1 cellular context compared by ENCODE assay signal in the genomic region with DNA sequence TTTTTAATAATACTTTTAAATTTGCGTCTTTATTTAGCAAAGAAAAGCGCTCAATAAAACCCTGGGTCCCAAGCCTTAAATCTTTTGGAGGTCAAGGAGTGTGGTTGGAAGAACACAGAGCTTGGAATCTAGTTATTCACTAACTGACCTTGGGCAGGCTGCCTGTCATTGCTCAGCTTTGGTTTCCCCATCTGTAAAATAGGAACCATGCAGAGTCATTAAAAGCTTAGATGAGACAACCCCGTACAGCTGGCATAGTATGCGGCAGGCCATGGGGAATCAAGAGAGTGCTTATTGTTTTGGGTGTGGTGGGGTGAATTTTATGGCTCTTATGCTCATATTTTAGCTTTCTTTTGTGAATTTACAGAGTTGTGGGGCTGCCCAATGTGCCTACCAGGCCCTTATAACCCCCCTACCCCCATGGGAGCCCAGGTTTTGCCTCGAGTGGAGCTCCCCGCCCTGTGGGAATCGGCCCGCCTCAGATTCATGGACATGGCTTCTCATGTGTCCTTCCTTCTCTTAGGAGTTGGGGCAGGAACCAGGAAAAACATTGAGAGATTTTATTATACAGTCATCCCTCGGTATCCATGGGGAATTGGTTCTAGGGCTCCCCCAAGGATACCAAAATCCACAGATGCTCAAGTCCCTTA.
TF ChIP-seq lines count a peak whose summit lies in the region.

No MANE protein-coding gene starts in this region.

TF ChIP-seq in WTC11, 78 proteins besides CTCF, POLR2A, EP300 and RAD21 (continued from another document):
- TF ChIP-seq, protein P1, sequence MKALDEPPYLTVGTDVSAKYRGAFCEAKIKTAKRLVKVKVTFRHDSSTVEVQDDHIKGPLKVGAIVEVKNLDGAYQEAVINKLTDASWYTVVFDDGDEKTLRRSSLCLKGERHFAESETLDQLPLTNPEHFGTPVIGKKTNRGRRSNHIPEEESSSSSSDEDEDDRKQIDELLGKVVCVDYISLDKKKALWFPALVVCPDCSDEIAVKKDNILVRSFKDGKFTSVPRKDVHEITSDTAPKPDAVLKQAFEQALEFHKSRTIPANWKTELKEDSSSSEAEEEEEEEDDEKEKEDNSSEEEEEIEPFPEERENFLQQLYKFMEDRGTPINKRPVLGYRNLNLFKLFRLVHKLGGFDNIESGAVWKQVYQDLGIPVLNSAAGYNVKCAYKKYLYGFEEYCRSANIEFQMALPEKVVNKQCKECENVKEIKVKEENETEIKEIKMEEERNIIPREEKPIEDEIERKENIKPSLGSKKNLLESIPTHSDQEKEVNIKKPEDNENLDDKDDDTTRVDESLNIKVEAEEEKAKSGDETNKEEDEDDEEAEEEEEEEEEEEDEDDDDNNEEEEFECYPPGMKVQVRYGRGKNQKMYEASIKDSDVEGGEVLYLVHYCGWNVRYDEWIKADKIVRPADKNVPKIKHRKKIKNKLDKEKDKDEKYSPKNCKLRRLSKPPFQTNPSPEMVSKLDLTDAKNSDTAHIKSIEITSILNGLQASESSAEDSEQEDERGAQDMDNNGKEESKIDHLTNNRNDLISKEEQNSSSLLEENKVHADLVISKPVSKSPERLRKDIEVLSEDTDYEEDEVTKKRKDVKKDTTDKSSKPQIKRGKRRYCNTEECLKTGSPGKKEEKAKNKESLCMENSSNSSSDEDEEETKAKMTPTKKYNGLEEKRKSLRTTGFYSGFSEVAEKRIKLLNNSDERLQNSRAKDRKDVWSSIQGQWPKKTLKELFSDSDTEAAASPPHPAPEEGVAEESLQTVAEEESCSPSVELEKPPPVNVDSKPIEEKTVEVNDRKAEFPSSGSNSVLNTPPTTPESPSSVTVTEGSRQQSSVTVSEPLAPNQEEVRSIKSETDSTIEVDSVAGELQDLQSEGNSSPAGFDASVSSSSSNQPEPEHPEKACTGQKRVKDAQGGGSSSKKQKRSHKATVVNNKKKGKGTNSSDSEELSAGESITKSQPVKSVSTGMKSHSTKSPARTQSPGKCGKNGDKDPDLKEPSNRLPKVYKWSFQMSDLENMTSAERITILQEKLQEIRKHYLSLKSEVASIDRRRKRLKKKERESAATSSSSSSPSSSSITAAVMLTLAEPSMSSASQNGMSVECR (CRISPR knock-in tag; IDR thresholded peaks at IDR 0.05; ENCODE audit: borderline replicate concordance): no peak
- TF ChIP-seq ZNF138 (CRISPR knock-in tag; conservative IDR thresholded peaks at IDR 0.05): no peak
- TF ChIP-seq, protein P2, sequence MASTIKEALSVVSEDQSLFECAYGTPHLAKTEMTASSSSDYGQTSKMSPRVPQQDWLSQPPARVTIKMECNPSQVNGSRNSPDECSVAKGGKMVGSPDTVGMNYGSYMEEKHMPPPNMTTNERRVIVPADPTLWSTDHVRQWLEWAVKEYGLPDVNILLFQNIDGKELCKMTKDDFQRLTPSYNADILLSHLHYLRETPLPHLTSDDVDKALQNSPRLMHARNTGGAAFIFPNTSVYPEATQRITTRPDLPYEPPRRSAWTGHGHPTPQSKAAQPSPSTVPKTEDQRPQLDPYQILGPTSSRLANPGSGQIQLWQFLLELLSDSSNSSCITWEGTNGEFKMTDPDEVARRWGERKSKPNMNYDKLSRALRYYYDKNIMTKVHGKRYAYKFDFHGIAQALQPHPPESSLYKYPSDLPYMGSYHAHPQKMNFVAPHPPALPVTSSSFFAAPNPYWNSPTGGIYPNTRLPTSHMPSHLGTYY (CRISPR knock-in tag; IDR thresholded peaks at IDR 0.05): no peak
- TF ChIP-seq TP53 (CRISPR knock-in tag; IDR thresholded peaks at IDR 0.05): no peak
- no peak for TF ChIP-seq ATF1 (CRISPR knock-in tag; IDR thresholded peaks at IDR 0.05)
- no peak for TF ChIP-seq FOXP1 (CRISPR knock-in tag; IDR thresholded peaks at IDR 0.05; ENCODE audit: borderline replicate concordance)
- no peak for TF ChIP-seq SP1 (CRISPR knock-in tag; conservative IDR thresholded peaks at IDR 0.05)
- no peak for TF ChIP-seq SMAD3 (CRISPR knock-in tag; IDR thresholded peaks at IDR 0.05; ENCODE audit: borderline replicate concordance)
- no peak for TF ChIP-seq ELF4 (CRISPR knock-in tag; IDR thresholded peaks at IDR 0.05; ENCODE audit: low read depth)
- TF ChIP-seq, protein P3, sequence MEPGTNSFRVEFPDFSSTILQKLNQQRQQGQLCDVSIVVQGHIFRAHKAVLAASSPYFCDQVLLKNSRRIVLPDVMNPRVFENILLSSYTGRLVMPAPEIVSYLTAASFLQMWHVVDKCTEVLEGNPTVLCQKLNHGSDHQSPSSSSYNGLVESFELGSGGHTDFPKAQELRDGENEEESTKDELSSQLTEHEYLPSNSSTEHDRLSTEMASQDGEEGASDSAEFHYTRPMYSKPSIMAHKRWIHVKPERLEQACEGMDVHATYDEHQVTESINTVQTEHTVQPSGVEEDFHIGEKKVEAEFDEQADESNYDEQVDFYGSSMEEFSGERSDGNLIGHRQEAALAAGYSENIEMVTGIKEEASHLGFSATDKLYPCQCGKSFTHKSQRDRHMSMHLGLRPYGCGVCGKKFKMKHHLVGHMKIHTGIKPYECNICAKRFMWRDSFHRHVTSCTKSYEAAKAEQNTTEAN (CRISPR knock-in tag; IDR thresholded peaks at IDR 0.05): no peak
- TF ChIP-seq, protein P4, sequence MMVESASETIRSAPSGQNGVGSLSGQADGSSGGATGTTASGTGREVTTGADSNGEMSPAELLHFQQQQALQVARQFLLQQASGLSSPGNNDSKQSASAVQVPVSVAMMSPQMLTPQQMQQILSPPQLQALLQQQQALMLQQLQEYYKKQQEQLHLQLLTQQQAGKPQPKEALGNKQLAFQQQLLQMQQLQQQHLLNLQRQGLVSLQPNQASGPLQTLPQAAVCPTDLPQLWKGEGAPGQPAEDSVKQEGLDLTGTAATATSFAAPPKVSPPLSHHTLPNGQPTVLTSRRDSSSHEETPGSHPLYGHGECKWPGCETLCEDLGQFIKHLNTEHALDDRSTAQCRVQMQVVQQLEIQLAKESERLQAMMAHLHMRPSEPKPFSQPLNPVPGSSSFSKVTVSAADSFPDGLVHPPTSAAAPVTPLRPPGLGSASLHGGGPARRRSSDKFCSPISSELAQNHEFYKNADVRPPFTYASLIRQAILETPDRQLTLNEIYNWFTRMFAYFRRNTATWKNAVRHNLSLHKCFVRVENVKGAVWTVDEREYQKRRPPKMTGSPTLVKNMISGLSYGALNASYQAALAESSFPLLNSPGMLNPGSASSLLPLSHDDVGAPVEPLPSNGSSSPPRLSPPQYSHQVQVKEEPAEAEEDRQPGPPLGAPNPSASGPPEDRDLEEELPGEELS (CRISPR knock-in tag; IDR thresholded peaks at IDR 0.05): no peak
- no peak for TF ChIP-seq JAZF1 (CRISPR knock-in tag; IDR thresholded peaks at IDR 0.05)
